Comparison of ENCODE assay signal across 8 cellular contexts in genomic region chr20:30376430-30376766, GRCh38.
DNase-seq lines count a peak whose midpoint lies in the region; ATAC-seq and TF ChIP-seq lines count a peak whose summit lies in the region.
"Not testable (repeated sequence)": the region's sequence is repeated elsewhere in the genome, so short reads cannot be mapped to it uniquely, and the experiment has no call there.

No MANE protein-coding gene starts in this region.

- H3K27ac ChIP-seq in HCT116 (ENCODE audit: low read depth, low read length) (peak overlapping the region; percentile 47; the same call in 1 of the 2 replicates), SK-N-SH (ENCODE audit: low read depth in 2 of 2, low read length in 1 of 2) (peak overlapping the region in 1 of 2 experiments; percentile 40; a peak in 1 of 4 replicates)
- H3K27ac ChIP-seq in iPS-18a (ENCODE audit: low read length): not testable (repeated sequence)

- H3K27me3 Mint-ChIP-seq in activated naive CD8-positive, alpha-beta T cell; natural killer cell (ENCODE audit: low read depth in 2 of 2); stimulated activated naive CD8-positive, alpha-beta T cell treated with anti-CD3 and anti-CD28 coated beads, Interleukin-15, Interleukin-2, amounts not matched to agents 100 ng/mL and 50 ng/mL, for 24 hours: not testable (repeated sequence)

- H3K27ac Mint-ChIP-seq in activated naive CD8-positive, alpha-beta T cell: peak overlapping the region; percentile 92
- H3K27ac Mint-ChIP-seq in natural killer cell: peak overlapping the region; percentile 91 to 93
- H3K27ac Mint-ChIP-seq in stimulated activated naive CD8-positive, alpha-beta T cell treated with anti-CD3 and anti-CD28 coated beads, Interleukin-15, Interleukin-2, amounts not matched to agents 100 ng/mL and 50 ng/mL, for 24 hours: peak overlapping the region; percentile 84

- H3K36me3 ChIP-seq in HCT116 (ENCODE audit: control insufficient read depth in 1 of 2, insufficient read depth in 2 of 2, low read length in 2 of 2); SK-N-SH (replicated peaks in 1 of 2; ENCODE audit: control insufficient read depth in 1 of 2, insufficient read depth in 2 of 2, low read length in 1 of 2); endocrine pancreas (ENCODE audit: control insufficient read depth, insufficient read depth, low read length); iPS-18a (ENCODE audit: control insufficient read depth, low read depth, low read length): not testable (repeated sequence)

- not testable (repeated sequence) for DNase-seq in AG09309 (ENCODE audit: low read depth); HCT116 (ENCODE audit: low read depth, low spot score); SK-N-SH; natural killer cell

- TF ChIP-seq CTCF in AG09309 (IDR thresholded peaks at IDR 0.05; ENCODE audit: control insufficient read depth, insufficient read depth, low read depth, low read length, missing control alignments); HCT116 (IDR thresholded peaks at IDR 0.05 in 2 of 3, conservative IDR thresholded peaks at IDR 0.05 in 1 of 3; ENCODE audit: borderline replicate concordance in 1 of 3, insufficient read depth in 1 of 3, low read depth in 2 of 3, low read length in 2 of 3); SK-N-SH (IDR thresholded peaks at IDR 0.05); natural killer cell (IDR thresholded peaks at IDR 0.05): not testable (repeated sequence)

- H3K4me2 ChIP-seq in HCT116 (ENCODE audit: low read length) (peak overlapping the region; percentile 65), SK-N-SH (peak overlapping the region; percentile 90)

- intact Hi-C loops in HCT116 (cut with micrococcal nuclease) (loop anchor here (10.0 kb wide), 1 partner anchor 208 kb away; no protein-coding TSS in a partner anchor), natural killer cell (cut with micrococcal nuclease) (loop anchor here (5.0 kb wide), 1 partner anchor 94 kb away; no protein-coding TSS in a partner anchor)

- H3K9ac ChIP-seq in HCT116 (ENCODE audit: low read length) (peak overlapping the region; percentile 73; the same call in 1 of the 2 replicates), endocrine pancreas (ENCODE audit: control insufficient read depth, insufficient read depth, low read length) (peak overlapping the region; percentile 41)
- not testable (repeated sequence) for H3K9ac ChIP-seq in SK-N-SH; iPS-18a (ENCODE audit: low read length)

- not testable (repeated sequence) for H4K20me1 ChIP-seq in HCT116 (ENCODE audit: insufficient read depth); SK-N-SH (ENCODE audit: insufficient read depth)

- not testable (repeated sequence) for H3F3A ChIP-seq in SK-N-SH (replicated peaks; ENCODE audit: insufficient read depth)

- TF ChIP-seq EP300 in SK-N-SH (IDR thresholded peaks at IDR 0.05; ENCODE audit: borderline replicate concordance in 1 of 2, low read depth in 1 of 2, low read length in 1 of 2): not testable (repeated sequence)

- BruUV-seq in HCT116 (replicated peaks; lab: Mats Ljungman, UMichigan): not testable (repeated sequence)

- ATAC-seq in HCT116, natural killer cell: not testable (repeated sequence)

- H3K9me3 Mint-ChIP-seq in activated naive CD8-positive, alpha-beta T cell (ENCODE audit: low read depth); natural killer cell; stimulated activated naive CD8-positive, alpha-beta T cell treated with anti-CD3 and anti-CD28 coated beads, Interleukin-15, Interleukin-2, amounts not matched to agents 100 ng/mL and 50 ng/mL, for 24 hours: not testable (repeated sequence)

- CTCF ChIA-PET in HCT116 (lab: Charles Lee): interaction anchor here (0.7 kb wide), 1 partner anchor 19 kb away, joined by 3 read pairs; no protein-coding TSS in a partner anchor
- CTCF ChIA-PET in SK-N-SH (lab: Yijun Ruan, JAX): not testable (repeated sequence)

- WGBS in SK-N-SH (ENCODE audit: low lambda C conversion rate): 62% methylated on average over 14 of the region's 14 CpGs

- not testable (repeated sequence) for H3K9me3 ChIP-seq in HCT116 (ENCODE audit: control insufficient read depth in 1 of 2, insufficient read depth in 1 of 2, low read depth in 1 of 2, low read length in 2 of 2); SK-N-SH; endocrine pancreas (ENCODE audit: control insufficient read depth, low read length); iPS-18a (ENCODE audit: control insufficient read depth, low read depth, low read length)

- H2AFZ ChIP-seq in HCT116 (ENCODE audit: low read depth, low read length, poor library complexity, severe bottlenecking): peak overlapping the region; percentile 24
- H2AFZ ChIP-seq in SK-N-SH (ENCODE audit: low read depth): peak overlapping the region; percentile 98

- not testable (repeated sequence) for TF ChIP-seq POLR2A in HCT116 (IDR thresholded peaks at IDR 0.05; ENCODE audit: borderline replicate concordance, extremely low read depth, insufficient read depth, insufficient read length)

- not testable (repeated sequence) for TF ChIP-seq RAD21 in HCT116 (IDR thresholded peaks at IDR 0.05; ENCODE audit: low read depth); SK-N-SH (IDR thresholded peaks at IDR 0.05; ENCODE audit: low read length)

- not testable (repeated sequence) for H3K27me3 ChIP-seq in HCT116 (ENCODE audit: insufficient read depth, low read length); SK-N-SH (ENCODE audit: insufficient read depth); endocrine pancreas (ENCODE audit: control insufficient read depth, insufficient read depth, low read length); iPS-18a (ENCODE audit: control insufficient read depth, insufficient read depth, low read length)

- H3K79me2 ChIP-seq in HCT116 (ENCODE audit: insufficient read depth, low read length): not testable (repeated sequence)
- H3K79me2 ChIP-seq in SK-N-SH (ENCODE audit: insufficient read depth): peaks cover 20% of the 10 kb centered on the region; the same call in 1 of the 2 replicates

- not testable (repeated sequence) for H3K4me1 ChIP-seq in HCT116 (ENCODE audit: control insufficient read depth in 1 of 2, insufficient read depth in 2 of 2, low read length in 2 of 2); SK-N-SH (ENCODE audit: control insufficient read depth in 1 of 2, insufficient read depth in 2 of 2, low read depth in 1 of 2, low read length in 1 of 2); endocrine pancreas (ENCODE audit: control insufficient read depth, insufficient read depth, low read length); iPS-18a (ENCODE audit: control insufficient read depth, low read depth, low read length)

- H3K4me1 Mint-ChIP-seq in activated naive CD8-positive, alpha-beta T cell (ENCODE audit: low read depth): peaks cover 31% of the 10 kb centered on the region
- peaks cover 28 to 33% of the 10 kb centered on the region in 2 donors for H3K4me1 Mint-ChIP-seq in natural killer cell
- H3K4me1 Mint-ChIP-seq in stimulated activated naive CD8-positive, alpha-beta T cell treated with anti-CD3 and anti-CD28 coated beads, Interleukin-15, Interleukin-2, amounts not matched to agents 100 ng/mL and 50 ng/mL, for 24 hours (ENCODE audit: low read depth): peaks cover 35% of the 10 kb centered on the region

- H3K36me3 Mint-ChIP-seq in activated naive CD8-positive, alpha-beta T cell; stimulated activated naive CD8-positive, alpha-beta T cell treated with anti-CD3 and anti-CD28 coated beads, Interleukin-15, Interleukin-2, amounts not matched to agents 100 ng/mL and 50 ng/mL, for 24 hours (ENCODE audit: low read depth): not testable (repeated sequence)
- peaks cover 13% of the 10 kb centered on the region for H3K36me3 Mint-ChIP-seq in natural killer cell

- H3K4me3 Mint-ChIP-seq in activated naive CD8-positive, alpha-beta T cell: peak overlapping the region; percentile 93
- H3K4me3 Mint-ChIP-seq in natural killer cell: peak overlapping the region; percentile 92
- H3K4me3 Mint-ChIP-seq in stimulated activated naive CD8-positive, alpha-beta T cell treated with anti-CD3 and anti-CD28 coated beads, Interleukin-15, Interleukin-2, amounts not matched to agents 100 ng/mL and 50 ng/mL, for 24 hours: peak overlapping the region; percentile 91

- POLR2A ChIA-PET in HCT116 (lab: Charles Lee): interaction anchor here (0.6 to 1.0 kb wide), 3 partner anchors 22 to 209 kb away, joined by 4 to 6 read pairs (median 4); no protein-coding TSS in a partner anchor
- POLR2A ChIA-PET in SK-N-SH (lab: Yijun Ruan, JAX): not testable (repeated sequence)

- RAD21 ChIA-PET in HCT116 (lab: Charles Lee; ENCODE audit: low non-redundant PET in 1 of 2, low total read pairs in 2 of 2, uncharacterized antibody in 2 of 2, unreplicated experiment in 2 of 2): not testable (repeated sequence)

- H3K9me2 ChIP-seq in HCT116 (ENCODE audit: insufficient read depth); SK-N-SH: not testable (repeated sequence)

- H3K4me3 ChIP-seq in AG09309 (ENCODE audit: control insufficient read depth, low read depth, low read length): peak overlapping the region; percentile 60
- peak overlapping the region; percentile 32 to 91 for H3K4me3 ChIP-seq in HCT116 (replicated peaks in 1 of 2; ENCODE audit: low read depth in 1 of 2, low read length in 2 of 2)
- H3K4me3 ChIP-seq in SK-N-SH (ENCODE audit: low read depth in 2 of 2, low read length in 1 of 2): peak overlapping the region; percentile 85 to 87
- H3K4me3 ChIP-seq in endocrine pancreas (ENCODE audit: control insufficient read depth, insufficient read depth, low read length): not testable (repeated sequence)
- H3K4me3 ChIP-seq in iPS-18a (ENCODE audit: low read length): peak overlapping the region; percentile 53
